Comparison of ENCODE assay signal across 19 cellular contexts in the genomic region with DNA sequence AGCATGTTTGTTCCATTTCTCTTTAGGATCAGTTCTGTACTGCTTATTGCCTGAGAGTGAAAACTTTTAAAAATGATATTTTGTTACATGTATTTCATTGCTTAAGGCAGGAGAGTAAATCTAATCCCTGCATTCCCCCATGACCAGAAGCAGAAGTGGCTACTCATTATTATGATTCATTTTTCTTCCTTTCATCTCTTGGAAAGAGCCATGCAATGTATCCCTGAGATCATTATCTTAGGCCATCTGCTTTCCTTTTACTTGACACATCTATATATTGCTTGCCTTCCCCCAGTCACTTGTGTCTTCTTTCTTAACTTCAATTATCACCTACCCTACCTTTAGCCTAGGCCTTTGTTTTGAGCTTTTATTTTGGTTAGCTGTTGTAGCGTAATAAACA.
A peak's percentile ranks its signal among the peaks of the same experiment; 100 is the strongest.
DNase-seq lines count a peak whose midpoint lies in the region; ATAC-seq, FAIRE-seq and TF ChIP-seq lines count a peak whose summit lies in the region.
"Had no signal": no experiment of that assay in that cellular context is flagged by ENCODE, and none has a peak within 500 bp of the region (broad histone marks: within the 10 kb centered on the region; RNA-seq: fewer than 3 reads in every experiment).

No MANE protein-coding gene starts in this region.

- H3K9me3 ChIP-seq in PC-3 (ENCODE audit: low read length), result no peaks in the 10 kb centered on the region
- H3K9me3 ChIP-seq in neural progenitor cell (ENCODE audit: low read depth), result no peaks in the 10 kb centered on the region
- no peaks in the 10 kb centered on the region for H3K9me3 ChIP-seq in transverse colon
- H3K9me3 ChIP-seq: BLaER1 treated with 17β-estradiol and CSF1 and Interleukin-3, amounts not matched to agents 10 nM and 100 nM; HAP-1 had no signal

- H3K4me3 ChIP-seq in PC-3 (ENCODE audit: low read length) (no peak overlapping the region), neural progenitor cell (no peak overlapping the region), transverse colon (no peak overlapping the region)
- H3K4me3 ChIP-seq: BLaER1 treated with 17β-estradiol and CSF1 and Interleukin-3, amounts not matched to agents 10 nM and 100 nM; GM12878; GM23248; HAP-1 had no signal

- H3K9me3 Mint-ChIP-seq in neural progenitor cell, result no peaks in the 10 kb centered on the region
- H3K9me3 Mint-ChIP-seq in activated CD8-positive, alpha-beta T cell treated with anti-CD3 and anti-CD28 coated beads for 36 hours, result peaks cover 12% of the 10 kb centered on the region

- no peaks in the 10 kb centered on the region for H3K79me2 ChIP-seq in PC-3 (ENCODE audit: low read length)
- no peaks in the 10 kb centered on the region for H3K79me2 ChIP-seq in neural progenitor cell (ENCODE audit: low read depth)

- H3K4me1 Mint-ChIP-seq in neural progenitor cell, result peaks cover 12% of the 10 kb centered on the region
- no peaks in the 10 kb centered on the region for H3K4me1 Mint-ChIP-seq in activated CD8-positive, alpha-beta T cell treated with anti-CD3 and anti-CD28 coated beads for 36 hours (ENCODE audit: low read depth)
- H3K4me1 Mint-ChIP-seq: B cell; CD8-positive, alpha-beta memory T cell; IgD-negative memory B cell had no signal

- WGBS in transverse colon (ENCODE audit: low coverage in 1 of 2), 2 donors, result 78 to 85% methylated on average over 1 of the region's 1 CpG

- TF ChIP-seq EP300 in transverse colon (IDR thresholded peaks at IDR 0.05; ENCODE audit: low read depth), result no peak

- H3K27ac ChIP-seq in PC-3 (ENCODE audit: low read length) (no peak overlapping the region), neural progenitor cell (no peak overlapping the region), transverse colon (no peak overlapping the region)
- H3K27ac ChIP-seq: BLaER1 treated with 17β-estradiol and CSF1 and Interleukin-3, amounts not matched to agents 10 nM and 100 nM; GM23248 had no signal

- no peak overlapping the region for H3K4me3 Mint-ChIP-seq in neural progenitor cell
- no peak overlapping the region for H3K4me3 Mint-ChIP-seq in activated CD8-positive, alpha-beta T cell treated with anti-CD3 and anti-CD28 coated beads for 36 hours
- H3K4me3 Mint-ChIP-seq: B cell; CD8-positive, alpha-beta memory T cell; IgD-negative memory B cell had no signal

- TF ChIP-seq CTCF in D721Med (IDR thresholded peaks at IDR 0.05; ENCODE audit: insufficient read depth, missing control alignments), result no peak
- no peak for TF ChIP-seq CTCF in PC-3 (conservative IDR thresholded peaks at IDR 0.05; ENCODE audit: low read depth, low read length)
- TF ChIP-seq CTCF in neural progenitor cell (IDR thresholded peaks at IDR 0.05), result no peak
- no peak for TF ChIP-seq CTCF in transverse colon (IDR thresholded peaks at IDR 0.05)
- TF ChIP-seq CTCF in activated CD8-positive, alpha-beta T cell treated with anti-CD3 and anti-CD28 coated beads for 36 hours (IDR thresholded peaks at IDR 0.05), result no peak

- TF ChIP-seq POLR2A in transverse colon (IDR thresholded peaks at IDR 0.05), result no peak

- H3K36me3 ChIP-seq in PC-3 (ENCODE audit: low read depth, low read length), result no peaks in the 10 kb centered on the region
- H3K36me3 ChIP-seq in neural progenitor cell, result no peaks in the 10 kb centered on the region
- no peaks in the 10 kb centered on the region for H3K36me3 ChIP-seq in transverse colon
- H3K36me3 ChIP-seq: BLaER1 treated with 17β-estradiol and CSF1 and Interleukin-3, amounts not matched to agents 10 nM and 100 nM; HAP-1 had no signal

- peaks cover 32% of the 10 kb centered on the region for H3K4me1 ChIP-seq in PC-3 (ENCODE audit: insufficient read depth, low read length)
- no peaks in the 10 kb centered on the region for H3K4me1 ChIP-seq in neural progenitor cell
- H3K4me1 ChIP-seq in transverse colon, result no peaks in the 10 kb centered on the region
- H3K4me1 ChIP-seq: BLaER1 treated with 17β-estradiol and CSF1 and Interleukin-3, amounts not matched to agents 10 nM and 100 nM had no signal

- FAIRE-seq in D721Med (lab: Jason Lieb, UNC), result peak; percentile 41
- FAIRE-seq: GM12878, HepG2 had no signal

- H3K9ac ChIP-seq in PC-3 (ENCODE audit: low read length) (no peak overlapping the region), neural progenitor cell (no peak overlapping the region)
- H3K9ac ChIP-seq: BLaER1 treated with 17β-estradiol and CSF1 and Interleukin-3, amounts not matched to agents 10 nM and 100 nM; GM23248 had no signal

- H3K4me2 ChIP-seq in PC-3 (ENCODE audit: low read length), result no peak overlapping the region
- no peak overlapping the region for H3K4me2 ChIP-seq in neural progenitor cell
- H3K4me2 ChIP-seq: BLaER1 treated with 17β-estradiol and CSF1 and Interleukin-3, amounts not matched to agents 10 nM and 100 nM had no signal

- no peaks in the 10 kb centered on the region for H3K27me3 Mint-ChIP-seq in neural progenitor cell (ENCODE audit: insufficient read depth, low read depth)
- no peaks in the 10 kb centered on the region for H3K27me3 Mint-ChIP-seq in activated CD8-positive, alpha-beta T cell treated with anti-CD3 and anti-CD28 coated beads for 36 hours
- H3K27me3 Mint-ChIP-seq: B cell; CD8-positive, alpha-beta memory T cell; IgD-negative memory B cell had no signal

- no peaks in the 10 kb centered on the region for H3K27me3 ChIP-seq in PC-3 (ENCODE audit: low read length)
- H3K27me3 ChIP-seq in neural progenitor cell, result no peaks in the 10 kb centered on the region
- no peaks in the 10 kb centered on the region for H3K27me3 ChIP-seq in transverse colon
- H3K27me3 ChIP-seq: BLaER1 treated with 17β-estradiol and CSF1 and Interleukin-3, amounts not matched to agents 10 nM and 100 nM had no signal

- no peak overlapping the region for H3K27ac Mint-ChIP-seq in neural progenitor cell
- no peak overlapping the region for H3K27ac Mint-ChIP-seq in activated CD8-positive, alpha-beta T cell treated with anti-CD3 and anti-CD28 coated beads for 36 hours
- H3K27ac Mint-ChIP-seq: B cell; CD8-positive, alpha-beta memory T cell; IgD-negative memory B cell had no signal

- no peaks in the 10 kb centered on the region for H4K20me1 ChIP-seq in PC-3 (ENCODE audit: low read length)
- no peaks in the 10 kb centered on the region for H4K20me1 ChIP-seq in neural progenitor cell (ENCODE audit: low read depth)
- H4K20me1 ChIP-seq: BLaER1 treated with 17β-estradiol and CSF1 and Interleukin-3, amounts not matched to agents 10 nM and 100 nM had no signal

- H2AFZ ChIP-seq in PC-3 (ENCODE audit: low read length), result no peak overlapping the region
- H2AFZ ChIP-seq in neural progenitor cell (replicated peaks), result peak overlapping the region; percentile 8
- H2AFZ ChIP-seq: GM23248 had no signal

- DNase-seq in D721Med (ENCODE audit: insufficient read length, low spot score) (no peak), PC-3 (peak; percentile 29), neural progenitor cell (ENCODE audit: low spot score) (no peak), NCI-H774 (lab: John Stamatoyannopoulos, UW) (no peak), NCI-H510A (lab: John Stamatoyannopoulos, UW) (no peak), transverse colon (no peak)
- no peak for DNase-seq in activated CD8-positive, alpha-beta T cell treated with anti-CD3 and anti-CD28 coated beads for 36 hours
- DNase-seq: 8988T; CD8-positive, alpha-beta memory T cell; COR-L47; DMS79 treated with DMSO at 0.1 percent for 48 hours; GM23248 had no signal

- in situ Hi-C loops in transverse colon (cut with MboI; ENCODE audit: low pct_ligation_motif_present in 1 of 4, low pct_unique_long_range_greater_than_20kb in 1 of 4, low sequenced_read_pairs in 3 of 4), result no loop called here

- POLR2A ChIA-PET in PC-3 (lab: Charles Lee; ENCODE audit: unreplicated experiment), result no interaction called here
- POLR2A ChIA-PET in activated CD8-positive, alpha-beta T cell treated with anti-CD3 and anti-CD28 coated beads for 36 hours (lab: Charles Lee), result no interaction called here

- H3K9me2 ChIP-seq in PC-3 (replicated peaks; ENCODE audit: low read length), result no peaks in the 10 kb centered on the region

- no peaks in the 10 kb centered on the region for H3F3A ChIP-seq in PC-3 (ENCODE audit: low read length, unreplicated experiment)
- H3F3A ChIP-seq in neural progenitor cell (ENCODE audit: low read depth), result no peaks in the 10 kb centered on the region

- BruUV-seq in PC-3 (replicated peaks; lab: Mats Ljungman, UMichigan), result no TSS peak

- intact Hi-C loops in PC-3 (cut with micrococcal nuclease), result no loop called here
- intact Hi-C loops in transverse colon (cut with DNase I; ENCODE audit: low total_unique reads), result no loop called here
- intact Hi-C loops in activated CD8-positive, alpha-beta T cell treated with anti-CD3 and anti-CD28 coated beads for 36 hours (cut with micrococcal nuclease), result no loop called here

- ATAC-seq in PC-3, result no peak
- ATAC-seq in SK-N-SH treated with all-trans-retinoic acid at 6 μM for 48 hours, result peak; percentile 90
- ATAC-seq in activated CD8-positive, alpha-beta T cell treated with anti-CD3 and anti-CD28 coated beads for 36 hours, result no peak
- ATAC-seq: GM12878, HepG2 had no signal

- no peaks in the 10 kb centered on the region for H3K36me3 Mint-ChIP-seq in neural progenitor cell
- no peaks in the 10 kb centered on the region for H3K36me3 Mint-ChIP-seq in activated CD8-positive, alpha-beta T cell treated with anti-CD3 and anti-CD28 coated beads for 36 hours (ENCODE audit: low read depth)
- H3K36me3 Mint-ChIP-seq: CD8-positive, alpha-beta memory T cell; IgD-negative memory B cell had no signal

- CTCF ChIA-PET in PC-3 (lab: Charles Lee), result no interaction called here
- CTCF ChIA-PET in activated CD8-positive, alpha-beta T cell treated with anti-CD3 and anti-CD28 coated beads for 36 hours (lab: Charles Lee), result no interaction called here

TF ChIP-seq in SK-N-SH treated with all-trans-retinoic acid at 6 μM for 48 hours, 23 proteins besides CTCF, POLR2A, EP300 and RAD21 (continues in another document):
- TF ChIP-seq, protein P1, sequence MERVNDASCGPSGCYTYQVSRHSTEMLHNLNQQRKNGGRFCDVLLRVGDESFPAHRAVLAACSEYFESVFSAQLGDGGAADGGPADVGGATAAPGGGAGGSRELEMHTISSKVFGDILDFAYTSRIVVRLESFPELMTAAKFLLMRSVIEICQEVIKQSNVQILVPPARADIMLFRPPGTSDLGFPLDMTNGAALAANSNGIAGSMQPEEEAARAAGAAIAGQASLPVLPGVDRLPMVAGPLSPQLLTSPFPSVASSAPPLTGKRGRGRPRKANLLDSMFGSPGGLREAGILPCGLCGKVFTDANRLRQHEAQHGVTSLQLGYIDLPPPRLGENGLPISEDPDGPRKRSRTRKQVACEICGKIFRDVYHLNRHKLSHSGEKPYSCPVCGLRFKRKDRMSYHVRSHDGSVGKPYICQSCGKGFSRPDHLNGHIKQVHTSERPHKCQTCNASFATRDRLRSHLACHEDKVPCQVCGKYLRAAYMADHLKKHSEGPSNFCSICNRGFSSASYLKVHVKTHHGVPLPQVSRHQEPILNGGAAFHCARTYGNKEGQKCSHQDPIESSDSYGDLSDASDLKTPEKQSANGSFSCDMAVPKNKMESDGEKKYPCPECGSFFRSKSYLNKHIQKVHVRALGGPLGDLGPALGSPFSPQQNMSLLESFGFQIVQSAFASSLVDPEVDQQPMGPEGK (CRISPR knock-in tag; IDR thresholded peaks at IDR 0.05; ENCODE audit: borderline replicate concordance), result peak; percentile 76; the same call in 1 of the 2 replicates
- TF ChIP-seq OSR1 (CRISPR knock-in tag; IDR thresholded peaks at IDR 0.05) (peak; percentile 67; the same call in 1 of the 2 replicates), ZC3H10 (CRISPR knock-in tag; IDR thresholded peaks at IDR 0.05) (peak; percentile 99), ZNF8 (CRISPR knock-in tag; IDR thresholded peaks at IDR 0.05) (no peak)
